Comparison of ENCODE assay signal across 8 cellular contexts in genomic region chr3:67083277-67083676, GRCh38.
DNase-seq lines count a peak whose midpoint lies in the region; ATAC-seq and TF ChIP-seq lines count a peak whose summit lies in the region.

No MANE protein-coding gene starts in this region.

- no peaks in the 10 kb centered on the region for H3K9me3 ChIP-seq in upper lobe of right lung

- H3K27me3 Mint-ChIP-seq in T-helper 1 cell treated with Interleukin-12 subunit alpha and Interleukin-12 subunit beta and Interleukin-4 antibody, amounts not matched to agents 30 μg/mL and 1 μg/mL, for 36 hours (ENCODE audit: low read depth): no peaks in the 10 kb centered on the region

- H3K27me3 ChIP-seq in upper lobe of right lung: no peaks in the 10 kb centered on the region

- H3K4me3 ChIP-seq in choroid plexus epithelial cell (ENCODE audit: low read depth, low read length) (no peak overlapping the region), upper lobe of right lung (no peak overlapping the region)

- ATAC-seq in HG02759 (IDR thresholded peaks at IDR 0.05; ENCODE audit: unreplicated experiment) (peak; percentile 89), upper lobe of right lung (peak; percentile 35)

- intact Hi-C loops in upper lobe of right lung (cut with DNase I): no loop called here

- peaks cover 59% of the 10 kb centered on the region for H3K9me3 Mint-ChIP-seq in T-helper 1 cell treated with Interleukin-12 subunit alpha and Interleukin-12 subunit beta and Interleukin-4 antibody, amounts not matched to agents 30 μg/mL and 1 μg/mL, for 36 hours

- H3K4me3 Mint-ChIP-seq in T-helper 1 cell treated with Interleukin-12 subunit alpha and Interleukin-12 subunit beta and Interleukin-4 antibody, amounts not matched to agents 30 μg/mL and 1 μg/mL, for 36 hours: peak overlapping the region; percentile 54

- no peak overlapping the region for H3K27ac ChIP-seq in upper lobe of right lung

- H3K36me3 Mint-ChIP-seq in T-helper 1 cell treated with Interleukin-12 subunit alpha and Interleukin-12 subunit beta and Interleukin-4 antibody, amounts not matched to agents 30 μg/mL and 1 μg/mL, for 36 hours (ENCODE audit: low read depth): peaks cover 21% of the 10 kb centered on the region

- DNase-seq in GDM1 (lab: John Stamatoyannopoulos, UW): peak; percentile 29
- DNase-seq in choroid plexus epithelial cell (ENCODE audit: low read depth): peak; percentile 17
- DNase-seq in upper lobe of right lung: no peak
- no peak for DNase-seq in NCI-H1105 treated with DMSO at 0.1 percent for 48 hours (lab: John Stamatoyannopoulos, UW)
- DNase-seq in NCI-H345 (lab: John Stamatoyannopoulos, UW): no peak
- DNase-seq in COR-L47 (lab: John Stamatoyannopoulos, UW): no peak

- TF ChIP-seq CTCF in choroid plexus epithelial cell (conservative IDR thresholded peaks at IDR 0.05; ENCODE audit: low read depth, low read length): no peak
- no peak for TF ChIP-seq CTCF in upper lobe of right lung (IDR thresholded peaks at IDR 0.05)

- H3K4me1 Mint-ChIP-seq in T-helper 1 cell treated with Interleukin-12 subunit alpha and Interleukin-12 subunit beta and Interleukin-4 antibody, amounts not matched to agents 30 μg/mL and 1 μg/mL, for 36 hours (ENCODE audit: low read depth): peaks cover 16% of the 10 kb centered on the region

- no peaks in the 10 kb centered on the region for H3K36me3 ChIP-seq in upper lobe of right lung

- peak overlapping the region; percentile 81 for H3K27ac Mint-ChIP-seq in T-helper 1 cell treated with Interleukin-12 subunit alpha and Interleukin-12 subunit beta and Interleukin-4 antibody, amounts not matched to agents 30 μg/mL and 1 μg/mL, for 36 hours

- H3K4me1 ChIP-seq in upper lobe of right lung: no peaks in the 10 kb centered on the region

Comparison
In these comparisons a context has a peak if more than half of its experiments do, and no peak if none do; other contexts are left out.
1. DNase-seq: peak in GDM1 (single experiment) and choroid plexus epithelial cell (single experiment); none in upper lobe of right lung (single experiment), NCI-H1105 treated with DMSO at 0.1 percent for 48 hours (single experiment), NCI-H345 (single experiment) and COR-L47 (single experiment).